Comparison of ENCODE assay signal across 2 cellular contexts in genomic region chr2:174171686-174172445, GRCh38.
TF ChIP-seq lines count a peak whose summit lies in the region.

No MANE protein-coding gene starts in this region.

TF ChIP-seq in HEK293, 187 proteins besides CTCF, POLR2A, EP300 and RAD21 (continued from another document):
- TF ChIP-seq ZBTB10 (tag by site-specific recombination; IDR thresholded peaks at IDR 0.05) = no peak

TF ChIP-seq in K562, 482 proteins besides CTCF, POLR2A, EP300 and RAD21 (continued from another document):
- TF ChIP-seq ZBTB33 (CRISPR knock-in tag; IDR thresholded peaks at IDR 0.05) (peak; percentile 80), ARID2 (IDR thresholded peaks at IDR 0.05) (no peak), ZNF146 (CRISPR knock-in tag; IDR thresholded peaks at IDR 0.05; ENCODE audit: unreplicated experiment) (no peak), NR2C2 (CRISPR knock-in tag; IDR thresholded peaks at IDR 0.05) (no peak), NR2C2 (tag; IDR thresholded peaks at IDR 0.05) (no peak), DIDO1 (tag; IDR thresholded peaks at IDR 0.05; ENCODE audit: low read depth) (no peak), NCOA2 (IDR thresholded peaks at IDR 0.05; ENCODE audit: partially characterized antibody in 2 of 2) (no peak)
